Comparison of ENCODE assay signal across 8 cellular contexts in genomic region chr19:39401549-39402416, GRCh38. TPM values are rescaled to one million over a fixed set of nuclear protein-coding genes. Genes with fewer than 3 reads are reported as not detected.
A peak's percentile ranks its signal among the peaks of the same experiment; 100 is the strongest.
DNase-seq lines count a peak whose midpoint lies in the region; ATAC-seq and TF ChIP-seq lines count a peak whose summit lies in the region.

No MANE protein-coding gene starts in this region.

- DNase-seq in NOMO-1 treated with dmso at 0.1 percent for 144 hours (lab: John Stamatoyannopoulos, UW; ENCODE audit: unreplicated experiment), result peak; percentile 31
- peak; percentile 86 to 88 for DNase-seq in activated T-cell treated with anti-CD3 and anti-CD28 coated beads, Interleukin-2, amount 50 U/mL, for 48 hours
- DNase-seq in fibroblast of the aortic adventitia (ENCODE audit: low read depth), result peak; percentile 77
- peak; percentile 79 for DNase-seq in upper lobe of right lung
- DNase-seq in DMS79 treated with DMSO at 0.1 percent for 48 hours (lab: John Stamatoyannopoulos, UW), result no peak

- ATAC-seq in GM19463 (IDR thresholded peaks at IDR 0.05; ENCODE audit: unreplicated experiment), result peak; percentile 27
- ATAC-seq in upper lobe of right lung, result peak; percentile 0
- ATAC-seq in GM21447 (IDR thresholded peaks at IDR 0.05; ENCODE audit: unreplicated experiment), result no peak

- H3K79me2 ChIP-seq in parathyroid adenoma, result peaks cover 4% of the 10 kb centered on the region

- H3K9me3 ChIP-seq in parathyroid adenoma (ENCODE audit: control insufficient read depth, low read length) (no peaks in the 10 kb centered on the region), upper lobe of right lung (no peaks in the 10 kb centered on the region)

- H3K36me3 ChIP-seq in parathyroid adenoma (ENCODE audit: control insufficient read depth, insufficient read depth, low read length), result no peaks in the 10 kb centered on the region
- peaks cover 5% of the 10 kb centered on the region for H3K36me3 ChIP-seq in upper lobe of right lung

- no peak overlapping the region for H3K9ac ChIP-seq in parathyroid adenoma

- H3K27me3 ChIP-seq in parathyroid adenoma (ENCODE audit: control insufficient read depth, insufficient read depth, low read length) (no peaks in the 10 kb centered on the region), upper lobe of right lung (no peaks in the 10 kb centered on the region)

- H3K4me1 ChIP-seq in parathyroid adenoma (peaks cover 43% of the 10 kb centered on the region), upper lobe of right lung (peaks cover 57% of the 10 kb centered on the region)

- H3K27ac ChIP-seq in parathyroid adenoma (peak overlapping the region; percentile 100), upper lobe of right lung (peak overlapping the region; percentile 99)

- TF ChIP-seq CTCF in fibroblast of the aortic adventitia (IDR thresholded peaks at IDR 0.05; ENCODE audit: insufficient read depth, low read length), result no peak
- no peak for TF ChIP-seq CTCF in parathyroid adenoma (IDR thresholded peaks at IDR 0.05)
- no peak for TF ChIP-seq CTCF in upper lobe of right lung (IDR thresholded peaks at IDR 0.05)

- intact Hi-C loops in upper lobe of right lung (cut with DNase I), result no loop called here

- H3K4me2 ChIP-seq in parathyroid adenoma (ENCODE audit: low read length), result peak overlapping the region; percentile 97

- H3K4me3 ChIP-seq in fibroblast of the aortic adventitia (ENCODE audit: low read depth, low read length) (no peak overlapping the region), parathyroid adenoma (ENCODE audit: low read depth, low read length) (peak overlapping the region; percentile 20), upper lobe of right lung (peak overlapping the region; percentile 48)

- H2AFZ ChIP-seq in parathyroid adenoma, result peak overlapping the region; percentile 84

RNA-seq across cellular contexts. Expression of gene ZFP36, which starts 4.9 kb away (rescaled TPM):
- total RNA-seq in fibroblast of the aortic adventitia (ENCODE audit: low replicate concordance), result 10.8 and 18.3 TPM in 2 replicates
- total RNA-seq in upper lobe of right lung, result 224 TPM

RNA-seq across cellular contexts. Expression of gene MED29, which starts 10.6 kb away (rescaled TPM):
- total RNA-seq in fibroblast of the aortic adventitia (ENCODE audit: low replicate concordance), result 16.2 and 25.7 TPM in 2 replicates
- total RNA-seq in upper lobe of right lung, result 28.8 TPM

RNA-seq across cellular contexts. Expression of gene PLEKHG2, which starts 10.7 kb away (rescaled TPM):
- 14.1 and 29.1 TPM in 2 replicates for total RNA-seq in fibroblast of the aortic adventitia (ENCODE audit: low replicate concordance)
- total RNA-seq in upper lobe of right lung, result 32.4 TPM

RNA-seq across cellular contexts. Expression of gene PAF1, which starts 10.9 kb away (rescaled TPM):
- total RNA-seq in fibroblast of the aortic adventitia (ENCODE audit: low replicate concordance) (36.1 and 45.4 TPM in 2 replicates), upper lobe of right lung (33.3 TPM)

RNA-seq across cellular contexts. Expression of gene RPS16, which starts 34.0 kb away (rescaled TPM):
- total RNA-seq in fibroblast of the aortic adventitia (ENCODE audit: low replicate concordance) (23.5 and 148 TPM in 2 replicates), upper lobe of right lung (1,446 TPM)

Comparison
In these comparisons a context has a peak if more than half of its experiments do, and no peak if none do; other contexts are left out.
1. RNA of gene ZFP36, which starts 4.9 kb away (total RNA-seq): 224 TPM in upper lobe of right lung (single experiment); 10.8 to 18.3 TPM in fibroblast of the aortic adventitia; every median in the first group is over 10 times any median in the second.